10 cellular contexts compared by ENCODE assay signal in genomic region chr12:57063991-57064725, GRCh38. TPM values are rescaled to one million over a fixed set of nuclear protein-coding genes. Genes with fewer than 3 reads are reported as not detected.
DNase-seq lines count a peak whose midpoint lies in the region; ATAC-seq and TF ChIP-seq lines count a peak whose summit lies in the region.
"Had no signal": no experiment of that assay in that cellular context is flagged by ENCODE, and none has a peak within 500 bp of the region (broad histone marks: within the 10 kb centered on the region; RNA-seq: fewer than 3 reads in every experiment).

No MANE protein-coding gene starts in this region.

- H3K27me3 ChIP-seq in psoas muscle (ENCODE audit: insufficient read depth in 3 of 3, low read length in 2 of 3) (no peaks in the 10 kb centered on the region), upper lobe of left lung (no peaks in the 10 kb centered on the region)

- H3K27me3 Mint-ChIP-seq in activated naive CD4-positive, alpha-beta T cell treated with anti-CD3 and anti-CD28 coated beads, Interleukin-2, amount 10 ng/mL, durations not matched to agents 7 days and 5 days: no peaks in the 10 kb centered on the region

- DNase-seq in activated T-cell treated with anti-CD3 and anti-CD28 coated beads for 24 hours (ENCODE audit: low read depth) (peak; percentile 45), psoas muscle (no peak), coronary artery (ENCODE audit: low spot score) (no peak), upper lobe of left lung (no peak)
- no peak for DNase-seq in activated T-cell treated with anti-CD3 and anti-CD28 coated beads, Interleukin-2, amount 50 U/mL, for 48 hours
- peak; percentile 72 for DNase-seq in activated naive CD4-positive, alpha-beta T cell treated with anti-CD3 and anti-CD28 coated beads, Interleukin-2, amount 10 ng/mL, durations not matched to agents 7 days and 5 days
- peak; percentile 44 for DNase-seq in stimulated activated naive CD4-positive, alpha-beta T cell treated with Interleukin-2 at 50 U/mL for 16 hours (lab: John Stamatoyannopoulos, UW)

- 77 to 81% (median 79%) methylated on average over 5 of the region's 5 CpGs for WGBS in psoas muscle, 3 donors
- 64 to 65% methylated on average over 5 of the region's 5 CpGs for WGBS in upper lobe of left lung, 2 donors

- H3K36me3 ChIP-seq in psoas muscle (ENCODE audit: insufficient read depth in 1 of 2, low read depth in 1 of 2): peaks cover 4 to 43% of the 10 kb centered on the region in 2 donors
- H3K36me3 ChIP-seq in upper lobe of left lung: peaks cover 0 to 18% (median 6%) of the 10 kb centered on the region in 4 donors

- H3K4me3 Mint-ChIP-seq in activated naive CD4-positive, alpha-beta T cell treated with anti-CD3 and anti-CD28 coated beads, Interleukin-2, amount 10 ng/mL, durations not matched to agents 7 days and 5 days: peak overlapping the region; percentile 67

- H3K4me1 ChIP-seq in psoas muscle (no peaks in the 10 kb centered on the region), upper lobe of left lung (peaks cover 0 to 2% (median under 1%) of the 10 kb centered on the region in 4 donors)

- no peak for TF ChIP-seq POLR2A in upper lobe of left lung (IDR thresholded peaks at IDR 0.05)

- H3K9me3 ChIP-seq in psoas muscle: no peaks in the 10 kb centered on the region
- H3K9me3 ChIP-seq in upper lobe of left lung: no peaks in the 10 kb centered on the region

- H3K36me3 Mint-ChIP-seq in activated naive CD4-positive, alpha-beta T cell treated with anti-CD3 and anti-CD28 coated beads, Interleukin-2, amount 10 ng/mL, durations not matched to agents 7 days and 5 days: peaks cover 50% of the 10 kb centered on the region

- no peaks in the 10 kb centered on the region for H3K9me3 Mint-ChIP-seq in activated naive CD4-positive, alpha-beta T cell treated with anti-CD3 and anti-CD28 coated beads, Interleukin-2, amount 10 ng/mL, durations not matched to agents 7 days and 5 days

- intact Hi-C loops in psoas muscle (cut with DNase I): loop anchor here in 1 of 2 donors (5.0 kb wide), 2 partner anchors 57 to 307 kb away; partner anchors contain the start of gene ZBTB39

- no peak for TF ChIP-seq EP300 in upper lobe of left lung (IDR thresholded peaks at IDR 0.05)

- H3K4me3 ChIP-seq in psoas muscle: no peak overlapping the region
- H3K4me3 ChIP-seq in coronary artery: no peak overlapping the region
- no peak overlapping the region for H3K4me3 ChIP-seq in upper lobe of left lung

- H3K27ac Mint-ChIP-seq in activated naive CD4-positive, alpha-beta T cell treated with anti-CD3 and anti-CD28 coated beads, Interleukin-2, amount 10 ng/mL, durations not matched to agents 7 days and 5 days: peak overlapping the region; percentile 97

- ATAC-seq in HG03521 (IDR thresholded peaks at IDR 0.05; ENCODE audit: unreplicated experiment): peak; percentile 79
- no peak for ATAC-seq in psoas muscle
- no peak for ATAC-seq in upper lobe of left lung (ENCODE audit: low FRiP score in 2 of 2)

- H3K27ac ChIP-seq in psoas muscle (no peak overlapping the region), coronary artery (no peak overlapping the region), upper lobe of left lung (peak overlapping the region in 1 of 4 donors; percentile 30)

- no peak for TF ChIP-seq CTCF in psoas muscle (IDR thresholded peaks at IDR 0.05)
- TF ChIP-seq CTCF in coronary artery (IDR thresholded peaks at IDR 0.05): no peak
- TF ChIP-seq CTCF in upper lobe of left lung (IDR thresholded peaks at IDR 0.05): no peak

- CTCF ChIA-PET in activated naive CD4-positive, alpha-beta T cell treated with anti-CD3 and anti-CD28 coated beads, Interleukin-2, amount 10 ng/mL, durations not matched to agents 7 days and 5 days (lab: Charles Lee): interaction anchor here (1.0 to 9.4 kb wide), 10 partner anchors 12 to 63 kb away, joined by 3 to 147 read pairs (median 12); partner anchors contain the start of genes MYO1A and STAT6

- peaks cover 39% of the 10 kb centered on the region for H3K4me1 Mint-ChIP-seq in activated naive CD4-positive, alpha-beta T cell treated with anti-CD3 and anti-CD28 coated beads, Interleukin-2, amount 10 ng/mL, durations not matched to agents 7 days and 5 days

RNA-seq across cellular contexts. Expression of gene MYO1A, which starts 14.2 kb away (rescaled TPM):
- 1 to 10 TPM in 1 of 4 donors, under 1 TPM in 2, not detected in 1; 0.10 to 1.3 (median 0.20) TPM for total RNA-seq in psoas muscle
- under 1 TPM; 0.04 to 0.91 (median 0.18) TPM for polyA plus RNA-seq in psoas muscle
- 1 to 10 TPM in 2 of 6 donors, under 1 TPM in 3, not detected in 1; under 0.01 to 6.2 (median 0.67) TPM for total RNA-seq in upper lobe of left lung
- total RNA-seq: kidney epithelial cell had no signal

RNA-seq across cellular contexts. Expression of gene NEMP1, which starts 14.4 kb away (rescaled TPM):
- 1 to 10 TPM; 1.5 to 3.2 (median 2.1) TPM for total RNA-seq in psoas muscle
- polyA plus RNA-seq in psoas muscle: 1 to 10 TPM; 1.3 to 3.0 (median 2.7) TPM
- total RNA-seq in upper lobe of left lung: 10 to 100 TPM in 3 of 6 donors, 1 to 10 TPM in 3; 6.2 to 13.6 (median 10.0) TPM

RNA-seq across cellular contexts. Expression of gene NAB2, which starts 24.8 kb away (rescaled TPM):
- total RNA-seq in psoas muscle (10 to 100 TPM in 2 of 4 donors, 1 to 10 TPM in 2; 7.1 to 28.4 (median 10.8) TPM), upper lobe of left lung (10 to 100 TPM; 18.1 to 64.9 (median 31.5) TPM)
- polyA plus RNA-seq in psoas muscle: 100 to 1,000 TPM in 1 of 3 donors, 1 to 10 TPM in 2; 5.6 to 114 (median 8.2) TPM

RNA-seq across cellular contexts. Expression of gene STAT6, which starts 47.0 kb away (rescaled TPM):
- total RNA-seq in psoas muscle (10 to 100 TPM; 14.1 to 27.7 (median 18.2) TPM), upper lobe of left lung (100 to 1,000 TPM; 123 to 605 (median 251) TPM)
- polyA plus RNA-seq in psoas muscle: 10 to 100 TPM; 10.4 to 11.6 (median 11.3) TPM

RNA-seq across cellular contexts. Expression of gene TAC3, which starts 47.8 kb away (rescaled TPM):
- total RNA-seq in psoas muscle: not detected
- under 1 TPM in 1 of 3 donors, not detected in 2; 0.09 TPM for polyA plus RNA-seq in psoas muscle
- not detected for total RNA-seq in upper lobe of left lung
- total RNA-seq: kidney epithelial cell had no signal
- polyA plus RNA-seq: BJ had no signal

Comparison
In these comparisons a context has a peak if more than half of its experiments do, and no peak if none do; other contexts are left out.
1. DNase-seq: peak in activated T-cell treated with anti-CD3 and anti-CD28 coated beads for 24 hours (single experiment), activated naive CD4-positive, alpha-beta T cell treated with anti-CD3 and anti-CD28 coated beads, Interleukin-2, amount 10 ng/mL, durations not matched to agents 7 days and 5 days (single experiment) and stimulated activated naive CD4-positive, alpha-beta T cell treated with Interleukin-2 at 50 U/mL for 16 hours (single experiment); none in activated T-cell treated with anti-CD3 and anti-CD28 coated beads, Interleukin-2, amount 50 U/mL, for 48 hours (0 of 2), psoas muscle (0 of 2), coronary artery (single experiment) and upper lobe of left lung (0 of 2).